ENCODE assay signal across 8 cellular contexts in the genomic region with DNA sequence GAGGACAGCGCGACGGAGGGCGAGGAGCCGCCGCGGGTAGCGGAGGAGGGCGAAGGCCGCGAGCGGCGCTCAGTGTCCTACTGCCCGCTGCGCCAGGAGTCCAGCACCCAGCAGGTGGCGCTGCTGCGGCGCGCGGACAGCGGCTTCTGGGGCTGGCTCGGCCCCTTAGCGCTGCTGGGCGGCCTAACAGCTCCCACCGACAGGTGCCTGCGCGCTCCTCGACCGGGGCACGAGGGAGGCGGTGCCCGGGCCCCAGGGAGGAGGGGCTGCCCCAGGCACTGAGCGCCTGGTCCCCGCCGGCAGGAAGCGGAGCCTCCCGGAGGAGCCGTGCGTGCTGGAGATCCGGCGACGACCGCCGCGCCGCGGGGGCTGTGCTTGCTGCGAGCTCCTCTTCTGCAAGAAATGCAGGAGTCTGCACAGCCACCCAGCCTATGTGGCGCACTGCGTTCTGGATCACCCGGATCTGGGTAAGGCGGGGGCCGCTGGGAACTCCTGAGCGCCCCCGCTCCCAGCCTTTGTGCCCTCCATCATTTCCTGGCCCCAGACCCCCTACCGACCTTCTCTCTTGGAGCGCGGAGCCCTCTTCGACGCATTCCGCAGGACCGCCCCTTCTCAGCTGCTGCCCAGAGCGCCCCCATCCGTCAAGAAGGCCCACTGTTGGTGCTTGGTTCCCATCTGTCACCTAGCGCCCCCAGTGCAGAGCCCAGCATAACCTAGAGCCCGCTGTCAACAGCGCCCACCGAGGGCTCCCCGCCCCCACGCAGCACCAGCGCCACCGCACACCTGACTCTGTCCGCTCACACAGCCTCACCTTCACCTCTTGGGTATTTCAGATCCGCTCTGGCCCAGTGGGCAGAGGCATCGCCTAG.
A peak's percentile ranks its signal among the peaks of the same experiment; 100 is the strongest.
DNase-seq lines count a peak whose midpoint lies in the region; ATAC-seq lines count a peak whose summit lies in the region.

No MANE protein-coding gene starts in this region.

- ATAC-seq in GM19023 (IDR thresholded peaks at IDR 0.05; ENCODE audit: unreplicated experiment) (peak; percentile 88), HG03280 (IDR thresholded peaks at IDR 0.05; ENCODE audit: unreplicated experiment) (peak; percentile 87)

- DNase-seq in AG08396 (ENCODE audit: low spot score) (peak; percentile 96), NCI-H345 treated with DMSO at 0.1 percent for 48 hours (lab: John Stamatoyannopoulos, UW; ENCODE audit: unreplicated experiment) (peak; percentile 86), cerebellar nuclear complex (lab: John Stamatoyannopoulos, UW) (peak; percentile 16 to 27), kidney glomerular epithelial cell (lab: John Stamatoyannopoulos, UW) (peak; percentile 74)
- DNase-seq in activated CD4-positive, alpha-beta T cell treated with anti-CD3 and anti-CD28 coated beads for 1 hour = peak; percentile 78
- peak; percentile 74 to 86 for DNase-seq in stimulated activated CD4-positive, alpha-beta T cell treated with anti-CD3 and anti-CD28 coated beads, Interleukin-15, amount 100 ng/mL, for 48 hours (ENCODE audit: low read depth in 2 of 2)

Comparison
In these comparisons a context has a peak if more than half of its experiments do, and no peak if none do; other contexts are left out.
1. Peak in every context shown above with its lines: DNase-seq and ATAC-seq.
2. DNase-seq: peak in every context shown above with its lines; median percentile 96 in AG08396; 86 in NCI-H345 treated with DMSO at 0.1 percent for 48 hours; 80 in stimulated activated CD4-positive, alpha-beta T cell treated with anti-CD3 and anti-CD28 coated beads, Interleukin-15, amount 100 ng/mL, for 48 hours; 78 in activated CD4-positive, alpha-beta T cell treated with anti-CD3 and anti-CD28 coated beads for 1 hour; 74 in kidney glomerular epithelial cell; 22 in cerebellar nuclear complex.